In the genomic region with DNA sequence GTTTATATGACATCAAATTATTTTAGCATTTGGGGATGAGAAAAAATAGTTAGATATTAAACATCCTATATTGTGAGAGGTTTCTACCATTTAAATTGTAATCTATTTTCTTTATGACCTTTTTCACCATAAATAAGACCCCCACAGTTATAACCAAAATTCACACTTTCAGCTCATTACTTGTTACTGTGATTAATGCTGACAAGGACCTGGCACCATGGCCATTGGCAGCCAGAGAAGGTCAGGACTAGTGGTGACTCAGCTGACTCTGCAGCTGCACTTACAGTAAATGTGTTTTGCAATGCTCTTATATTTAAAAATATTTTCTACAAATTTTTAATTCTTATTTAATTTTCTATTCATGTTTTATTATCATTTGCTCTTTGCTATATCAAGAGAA, we compare ENCODE assay signal across 10 cellular contexts.
DNase-seq lines count a peak whose midpoint lies in the region; ATAC-seq, FAIRE-seq and TF ChIP-seq lines count a peak whose summit lies in the region.
"Had no signal": no experiment of that assay in that cellular context is flagged by ENCODE, and none has a peak within 500 bp of the region (broad histone marks: within the 10 kb centered on the region; RNA-seq: fewer than 3 reads in every experiment).

No MANE protein-coding gene starts in this region.

- H3K36me3 ChIP-seq in K562 (ENCODE audit: control insufficient read depth, insufficient read depth, low read length) (no peaks in the 10 kb centered on the region), right atrium auricular region (no peaks in the 10 kb centered on the region), smooth muscle cell (ENCODE audit: low read depth) (no peaks in the 10 kb centered on the region)

- no peak overlapping the region for H3K9ac ChIP-seq in K562 (ENCODE audit: insufficient read depth in 1 of 2, low read depth in 2 of 2, low read length in 2 of 2)
- peak overlapping the region; percentile 7 for H3K9ac ChIP-seq in smooth muscle cell (ENCODE audit: low read depth)

- no peaks in the 10 kb centered on the region for H3K4me1 ChIP-seq in K562 (replicated peaks in 1 of 2; ENCODE audit: control insufficient read depth in 2 of 2, insufficient read depth in 2 of 2, low read length in 2 of 2)
- H3K4me1 ChIP-seq in right atrium auricular region: peaks cover 0 to 26% of the 10 kb centered on the region in 2 donors
- peaks cover 11% of the 10 kb centered on the region for H3K4me1 ChIP-seq in smooth muscle cell (ENCODE audit: low read depth)

- H3K27ac ChIP-seq in K562 (ENCODE audit: extremely low read depth, low read depth, low read length) (no peak overlapping the region), right atrium auricular region (peak overlapping the region; percentile 28 to 48), smooth muscle cell (ENCODE audit: low read depth) (peak overlapping the region; percentile 83)

- intact Hi-C loops in K562 (cut with micrococcal nuclease): no loop called here

- no peak for FAIRE-seq in K562 (lab: Jason Lieb, UNC)

- no peak for TF ChIP-seq RAD21 in K562 (CRISPR knock-in tag; conservative IDR thresholded peaks at IDR 0.05 in 1 of 2, IDR thresholded peaks at IDR 0.05 in 1 of 2)

- no peaks in the 10 kb centered on the region for H3K9me3 ChIP-seq in K562 (replicated peaks; ENCODE audit: control insufficient read depth, insufficient read depth, low read depth, low read length)
- no peaks in the 10 kb centered on the region for H3K9me3 ChIP-seq in right atrium auricular region
- no peaks in the 10 kb centered on the region for H3K9me3 ChIP-seq in smooth muscle cell (replicated peaks; ENCODE audit: low read depth)

- H3K4me3 ChIP-seq in K562: no peak overlapping the region
- no peak overlapping the region for H3K4me3 ChIP-seq in right atrium auricular region
- no peak overlapping the region for H3K4me3 ChIP-seq in smooth muscle cell

- H2AFZ ChIP-seq in K562 (ENCODE audit: low read depth, low read length) (no peak overlapping the region), smooth muscle cell (ENCODE audit: low read depth) (no peak overlapping the region)

- POLR2A ChIA-PET in K562 (lab: Yijun Ruan, JAX): interaction anchor here (0.7 kb wide), 1 partner anchor 133 kb away, joined by 3 read pairs; the partner anchor contains the start of gene C1orf105

- no peaks in the 10 kb centered on the region for H4K20me1 ChIP-seq in K562 (replicated peaks; ENCODE audit: control insufficient read depth, insufficient read depth, low read length)
- H4K20me1 ChIP-seq in smooth muscle cell (ENCODE audit: low read depth): no peaks in the 10 kb centered on the region

- peaks cover 27% of the 10 kb centered on the region for H3F3A ChIP-seq in smooth muscle cell (ENCODE audit: low read depth)

- H3K4me2 ChIP-seq in K562 (ENCODE audit: insufficient read depth, low read length): no peak overlapping the region
- H3K4me2 ChIP-seq in smooth muscle cell: peak overlapping the region; percentile 64

- no peaks in the 10 kb centered on the region for H3K9me1 ChIP-seq in K562 (ENCODE audit: control insufficient read depth, insufficient read depth, low read length)

- H3K27me3 ChIP-seq in K562 (ENCODE audit: control insufficient read depth in 2 of 2, insufficient read depth in 2 of 2, low read length in 2 of 2) (no peaks in the 10 kb centered on the region), right atrium auricular region (no peaks in the 10 kb centered on the region), smooth muscle cell (ENCODE audit: low read depth) (no peaks in the 10 kb centered on the region)

- no TSS peak for BruUV-seq in K562 (replicated peaks; lab: Mats Ljungman, UMichigan)

- in situ Hi-C loops in K562 (cut with MboI): no loop called here

- no peak for TF ChIP-seq POLR2A in K562 (conservative IDR thresholded peaks at IDR 0.05)

- TF ChIP-seq CTCF in K562 (IDR thresholded peaks at IDR 0.05 in 2 of 3, conservative IDR thresholded peaks at IDR 0.05 in 1 of 3; ENCODE audit: insufficient read depth in 2 of 3, low read depth in 1 of 3, low read length in 3 of 3) (no peak), right atrium auricular region (IDR thresholded peaks at IDR 0.05) (no peak), smooth muscle cell (IDR thresholded peaks at IDR 0.05; ENCODE audit: borderline replicate concordance, insufficient read depth, poor library complexity, severe bottlenecking) (no peak)

- ATAC-seq in K562 (no peak), HG02970 (IDR thresholded peaks at IDR 0.05; ENCODE audit: low FRiP score, unreplicated experiment) (no peak), HG03025 (IDR thresholded peaks at IDR 0.05; ENCODE audit: low FRiP score, unreplicated experiment) (no peak), GM19324 (IDR thresholded peaks at IDR 0.05; ENCODE audit: low FRiP score, unreplicated experiment) (no peak)

- peak; percentile 4 for DNase-seq in HT1080 (ENCODE audit: low read depth)
- DNase-seq in K562 (ENCODE audit: extremely low read depth in 1 of 4, low spot score in 3 of 4): no peak
- DNase-seq in right atrium auricular region (ENCODE audit: low spot score): peak; percentile 87
- DNase-seq in smooth muscle cell (lab: John Stamatoyannopoulos, UW; ENCODE audit: unreplicated experiment): no peak
- DNase-seq in T-helper 1 cell: no peak
- DNase-seq: activated CD4-positive, CD25-positive, alpha-beta regulatory T cell treated with anti-CD3 and anti-CD28 coated beads, Interleukin-2, amount 50 U/mL, for 72 hours; DMS79 had no signal

- TF ChIP-seq EP300 in K562 (IDR thresholded peaks at IDR 0.05; ENCODE audit: low read length): no peak

- H3K79me2 ChIP-seq in K562 (ENCODE audit: control insufficient read depth, insufficient read depth, low read length) (no peaks in the 10 kb centered on the region), smooth muscle cell (ENCODE audit: low read depth) (no peaks in the 10 kb centered on the region)

- CTCF ChIA-PET in K562 (lab: Yijun Ruan, JAX; ENCODE audit: low intra/inter-chr PET ratio): no interaction called here

TF ChIP-seq in K562, 482 proteins besides CTCF, POLR2A, EP300 and RAD21 (continues in another document):
- TF ChIP-seq ZNF609 (CRISPR knock-in tag; IDR thresholded peaks at IDR 0.05; ENCODE audit: borderline replicate concordance): no peak
- TF ChIP-seq CBFB (CRISPR knock-in tag; IDR thresholded peaks at IDR 0.05): no peak
- TF ChIP-seq ZNF644 (tag; IDR thresholded peaks at IDR 0.05; ENCODE audit: low read depth): no peak
- TF ChIP-seq, protein P1, sequence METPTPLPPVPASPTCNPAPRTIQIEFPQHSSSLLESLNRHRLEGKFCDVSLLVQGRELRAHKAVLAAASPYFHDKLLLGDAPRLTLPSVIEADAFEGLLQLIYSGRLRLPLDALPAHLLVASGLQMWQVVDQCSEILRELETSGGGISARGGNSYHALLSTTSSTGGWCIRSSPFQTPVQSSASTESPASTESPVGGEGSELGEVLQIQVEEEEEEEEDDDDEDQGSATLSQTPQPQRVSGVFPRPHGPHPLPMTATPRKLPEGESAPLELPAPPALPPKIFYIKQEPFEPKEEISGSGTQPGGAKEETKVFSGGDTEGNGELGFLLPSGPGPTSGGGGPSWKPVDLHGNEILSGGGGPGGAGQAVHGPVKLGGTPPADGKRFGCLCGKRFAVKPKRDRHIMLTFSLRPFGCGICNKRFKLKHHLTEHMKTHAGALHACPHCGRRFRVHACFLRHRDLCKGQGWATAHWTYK (CRISPR knock-in tag; IDR thresholded peaks at IDR 0.05): no peak

Comparison
In these comparisons a context has a peak if more than half of its experiments do, and no peak if none do; other contexts are left out.
1. DNase-seq: peak in HT1080 (single experiment) and right atrium auricular region (single experiment); none in K562 (0 of 4), smooth muscle cell (single experiment) and T-helper 1 cell (0 of 5).